ENCODE assay signal across 8 cellular contexts in the genomic region with DNA sequence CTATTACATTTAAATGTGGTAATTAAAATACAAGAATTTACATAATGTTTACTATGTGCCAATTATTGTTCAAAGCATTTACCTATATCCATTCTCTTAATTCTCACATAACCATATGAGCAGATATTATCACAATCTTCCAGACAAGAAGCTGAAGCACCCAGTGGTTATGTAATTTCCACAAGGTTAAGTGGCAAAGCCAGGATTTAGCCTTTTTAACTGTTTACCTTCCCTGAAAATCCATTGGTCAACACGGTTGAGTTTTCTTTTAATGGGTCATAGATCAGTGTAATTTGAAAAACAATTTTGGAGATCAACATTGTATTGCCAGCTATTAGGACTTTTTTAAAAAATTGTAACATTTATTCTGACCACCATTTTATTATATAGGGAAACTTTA. TPM values are rescaled to one million over a fixed set of nuclear protein-coding genes. Genes with fewer than 3 reads are reported as not detected.
"Had no signal": no experiment of that assay in that cellular context is flagged by ENCODE, and none has a peak within 500 bp of the region (broad histone marks: within the 10 kb centered on the region; RNA-seq: fewer than 3 reads in every experiment).

No MANE protein-coding gene starts in this region.

- H3K27ac ChIP-seq: HL-60, KMS-11 had no signal

- H3K4me2 ChIP-seq: KMS-11 had no signal

- FAIRE-seq: HTR-8/SVneo, K562 had no signal

- DNase-seq: IMR-90, KBM-7, KG1 had no signal

- H3K9ac ChIP-seq: KMS-11 had no signal

- H3K4me3 ChIP-seq: K562 had no signal

RNA-seq across cellular contexts. Expression of gene HSPA4L, which starts 11.4 kb away (rescaled TPM):
- polyA plus RNA-seq: IgD-negative memory B cell had no signal
